Comparison of ENCODE assay signal across 1 cellular context in the genomic region with DNA sequence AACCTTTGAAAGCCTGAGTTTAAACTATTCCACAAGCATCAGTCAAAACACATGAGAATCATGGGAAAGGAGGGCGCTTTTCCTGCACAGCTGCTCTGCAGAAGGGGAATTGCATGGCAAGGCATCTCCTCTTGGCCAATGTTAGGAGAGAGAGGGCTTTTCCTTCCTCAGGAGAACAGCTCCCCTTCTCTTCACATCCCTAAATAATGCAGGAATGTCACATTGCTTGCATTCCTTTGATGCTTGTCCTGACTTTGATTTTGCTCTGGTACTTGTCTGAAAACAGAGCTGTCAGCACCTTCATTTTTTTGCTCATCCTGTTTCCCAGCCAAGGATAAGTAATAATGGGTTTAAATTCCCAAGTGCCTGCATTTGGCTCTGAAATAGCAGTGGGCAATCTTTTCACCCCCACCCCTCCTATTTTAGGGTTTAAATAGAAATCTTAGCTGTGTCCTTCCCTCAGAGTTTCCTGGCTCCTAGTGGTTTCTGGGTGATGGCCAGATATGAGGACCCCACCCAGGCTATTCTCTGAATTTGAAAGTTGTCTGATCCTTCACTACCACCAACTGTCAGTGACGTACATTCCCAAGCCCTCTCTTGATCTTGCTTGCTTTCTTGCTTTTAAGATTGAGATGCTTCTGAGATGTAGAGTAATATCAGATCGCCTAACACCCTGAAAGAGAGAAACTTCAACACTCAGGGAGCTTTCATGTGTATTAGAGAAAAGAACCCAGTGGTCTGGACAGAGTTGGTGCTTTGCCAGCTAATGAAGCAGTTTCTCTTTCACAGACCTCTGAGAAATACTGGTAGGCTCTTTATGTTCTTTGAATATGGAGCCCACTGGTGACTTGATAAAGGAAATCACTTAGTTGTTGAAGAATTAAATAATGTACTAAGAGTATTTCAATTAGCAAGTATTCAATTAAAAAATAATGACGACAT.
TF ChIP-seq lines count a peak whose summit lies in the region.

No MANE protein-coding gene starts in this region.

TF ChIP-seq in endothelial cell of umbilical vein, 7 proteins besides CTCF, POLR2A, EP300 and RAD21 (continued from another document):
- TF ChIP-seq, protein P1, sequence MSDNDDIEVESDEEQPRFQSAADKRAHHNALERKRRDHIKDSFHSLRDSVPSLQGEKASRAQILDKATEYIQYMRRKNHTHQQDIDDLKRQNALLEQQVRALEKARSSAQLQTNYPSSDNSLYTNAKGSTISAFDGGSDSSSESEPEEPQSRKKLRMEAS (IDR thresholded peaks at IDR 0.05; ENCODE audit: insufficient read depth, insufficient read length) = no peak
- TF ChIP-seq POLR2AphosphoS5 (IDR thresholded peaks at IDR 0.05; ENCODE audit: insufficient read depth, low read depth, low read length) = no peak
TF ChIP-seq in endothelial cell of umbilical vein: peak in this region for 0.
